27 cellular contexts compared by ENCODE assay signal in the genomic region with DNA sequence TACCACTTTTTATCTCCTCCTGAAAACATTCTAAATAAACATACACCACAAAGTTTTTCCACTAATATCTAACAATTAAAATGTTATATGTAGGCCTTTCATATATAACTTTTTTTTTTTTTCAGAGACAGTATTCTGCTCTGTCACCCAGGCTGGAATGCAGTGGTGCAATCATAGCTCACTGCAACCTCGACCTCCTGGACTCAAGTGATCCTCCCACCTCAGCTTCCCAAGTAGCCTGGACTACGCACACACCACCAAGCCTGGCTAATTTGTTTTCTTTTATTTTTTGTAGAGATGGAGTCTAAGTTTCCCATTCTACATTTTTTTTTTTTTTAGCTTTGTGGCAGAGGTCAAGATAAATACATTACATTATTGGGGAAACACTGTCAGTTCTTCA.
DNase-seq lines count a peak whose midpoint lies in the region; ATAC-seq, FAIRE-seq and TF ChIP-seq lines count a peak whose summit lies in the region.
"Had no signal": no experiment of that assay in that cellular context is flagged by ENCODE, and none has a peak within 500 bp of the region (broad histone marks: within the 10 kb centered on the region; RNA-seq: fewer than 3 reads in every experiment).

No MANE protein-coding gene starts in this region.

- TF ChIP-seq CTCF in A549 (IDR thresholded peaks at IDR 0.05), result no peak

- H3K27ac ChIP-seq in A549, result no peak overlapping the region
- H3K27ac ChIP-seq: 22Rv1, HL-60 had no signal

- no peak overlapping the region for H3K27ac Mint-ChIP-seq in activated CD4-positive, alpha-beta T cell treated with anti-CD3 and anti-CD28 coated beads for 36 hours
- H3K27ac Mint-ChIP-seq: CD4-positive, CD25-positive, alpha-beta regulatory T cell; HFFc6 had no signal

- H3K4me2 ChIP-seq in A549, result peak overlapping the region; percentile 6; the same call in 1 of the 3 replicates
- H3K4me2 ChIP-seq: SK-N-SH had no signal

- no peaks in the 10 kb centered on the region for H3K36me3 Mint-ChIP-seq in activated CD4-positive, alpha-beta T cell treated with anti-CD3 and anti-CD28 coated beads for 36 hours (ENCODE audit: low read depth)
- H3K36me3 Mint-ChIP-seq: CD4-positive, CD25-positive, alpha-beta regulatory T cell had no signal

- H3K9me3 ChIP-seq in A549, result no peaks in the 10 kb centered on the region
- H3K9me3 ChIP-seq: MG63, SK-N-SH had no signal

- peak in 1 of 2 experiments; percentile 48; a peak in 1 of 6 replicates for ATAC-seq in A549
- ATAC-seq in activated CD4-positive, alpha-beta T cell treated with anti-CD3 and anti-CD28 coated beads for 36 hours, result no peak

- CTCF ChIA-PET in A549 (lab: Yijun Ruan, JAX), result interaction anchor here (0.6 kb wide), 1 partner anchor 15 kb away, joined by 4 read pairs; no protein-coding TSS in a partner anchor
- CTCF ChIA-PET in HEK293T (lab: Yijun Ruan, JAX), result no interaction called here
- CTCF ChIA-PET in activated CD4-positive, alpha-beta T cell treated with anti-CD3 and anti-CD28 coated beads for 36 hours (lab: Charles Lee), result interaction anchor here (1.0 kb wide), 1 partner anchor 14 kb away, joined by 3 read pairs; no protein-coding TSS in a partner anchor

- H3K27me3 Mint-ChIP-seq in activated CD4-positive, alpha-beta T cell treated with anti-CD3 and anti-CD28 coated beads for 36 hours, result no peaks in the 10 kb centered on the region
- H3K27me3 Mint-ChIP-seq: CD4-positive, CD25-positive, alpha-beta regulatory T cell had no signal

- POLR2A ChIA-PET in A549 (lab: Yijun Ruan, JAX), result no interaction called here
- POLR2A ChIA-PET in HEK293T (lab: Yijun Ruan, JAX), result no interaction called here
- POLR2A ChIA-PET in activated CD4-positive, alpha-beta T cell treated with anti-CD3 and anti-CD28 coated beads for 36 hours (lab: Charles Lee), result no interaction called here

- no peak for TF ChIP-seq EP300 in A549 (IDR thresholded peaks at IDR 0.05)

- H3K4me3 Mint-ChIP-seq in activated CD4-positive, alpha-beta T cell treated with anti-CD3 and anti-CD28 coated beads for 36 hours, result no peak overlapping the region
- H3K4me3 Mint-ChIP-seq: CD4-positive, CD25-positive, alpha-beta regulatory T cell; HFFc6 had no signal

- peaks cover 18% of the 10 kb centered on the region; the same call in 2 of the 3 replicates for H3K4me1 ChIP-seq in A549

- intact Hi-C loops in activated CD4-positive, alpha-beta T cell treated with anti-CD3 and anti-CD28 coated beads for 36 hours (cut with DNase I, micrococcal nuclease), result no loop called here

- no peak for FAIRE-seq in A549 (lab: Jason Lieb, UNC)
- FAIRE-seq in endometrium (lab: Jason Lieb, UNC), result peak; percentile 45
- FAIRE-seq: GM12891, GM19239, H1 had no signal

- no peak overlapping the region for H3K4me3 ChIP-seq in A549
- H3K4me3 ChIP-seq: MG63 had no signal

- H3K9me3 Mint-ChIP-seq in activated CD4-positive, alpha-beta T cell treated with anti-CD3 and anti-CD28 coated beads for 36 hours (ENCODE audit: low read depth), result no peaks in the 10 kb centered on the region

- peak in 1 of 2 experiments; percentile 18 for DNase-seq in A549 (ENCODE audit: low read depth in 1 of 2, low spot score in 1 of 2)
- peak; percentile 62 for DNase-seq in NCI-H226
- peak; percentile 34 for DNase-seq in iris pigment epithelial cell (ENCODE audit: low read depth)
- DNase-seq in HEK293T (ENCODE audit: extremely low spot score), result no peak
- DNase-seq in activated CD4-positive, alpha-beta T cell treated with anti-CD3 and anti-CD28 coated beads for 36 hours, result no peak
- DNase-seq in NCI-H2227 treated with DMSO at 0.1 percent for 48 hours (lab: John Stamatoyannopoulos, UW), result no peak
- no peak for DNase-seq in stimulated activated CD4-positive, alpha-beta T cell treated with anti-CD3 and anti-CD28 coated beads, Interleukin-2, amount 100 ng/mL, for 48 hours
- DNase-seq: Calu3; CD4-positive, CD25-positive, alpha-beta regulatory T cell; EL; HFFc6; Kasumi-1; MG63; NCI-H1048; NCI-H1436; NCI-H2029; NCI-H510A; NCI-H774; OCI-M1; SHP77 treated with DMSO at 0.1 percent for 48 hours; SK-N-SH had no signal

- WGBS in A549 (ENCODE audit: missing lambda C conversion rate), result 28% methylated on average over 2 of the region's 2 CpGs

- TF ChIP-seq POLR2A in A549 (IDR thresholded peaks at IDR 0.05; ENCODE audit: low read length), result no peak

- H3K4me1 Mint-ChIP-seq in activated CD4-positive, alpha-beta T cell treated with anti-CD3 and anti-CD28 coated beads for 36 hours, result no peaks in the 10 kb centered on the region
- H3K4me1 Mint-ChIP-seq: CD4-positive, CD25-positive, alpha-beta regulatory T cell had no signal

- TF ChIP-seq RAD21 in A549 (conservative IDR thresholded peaks at IDR 0.05 in 1 of 2, IDR thresholded peaks at IDR 0.05 in 1 of 2), result no peak

TF ChIP-seq in A549, 52 proteins besides CTCF, POLR2A, EP300 and RAD21:
- TF ChIP-seq FOSB (CRISPR knock-in tag; IDR thresholded peaks at IDR 0.05), result no peak

TF ChIP-seq in HEK293T, 16 proteins besides CTCF, POLR2A, EP300 and RAD21:
- no peak for TF ChIP-seq FOXM1 (IDR thresholded peaks at IDR 0.05; ENCODE audit: borderline replicate concordance)
- TF ChIP-seq FOXA1 (IDR thresholded peaks at IDR 0.05), result no peak
- no peak for TF ChIP-seq TARDBP (IDR thresholded peaks at IDR 0.05)
- no peak for TF ChIP-seq ARNT (IDR thresholded peaks at IDR 0.05)
- TF ChIP-seq L3MBTL2 (conservative IDR thresholded peaks at IDR 0.05), result no peak
- no peak for TF ChIP-seq ELF4 (IDR thresholded peaks at IDR 0.05)
- TF ChIP-seq, protein P1, sequence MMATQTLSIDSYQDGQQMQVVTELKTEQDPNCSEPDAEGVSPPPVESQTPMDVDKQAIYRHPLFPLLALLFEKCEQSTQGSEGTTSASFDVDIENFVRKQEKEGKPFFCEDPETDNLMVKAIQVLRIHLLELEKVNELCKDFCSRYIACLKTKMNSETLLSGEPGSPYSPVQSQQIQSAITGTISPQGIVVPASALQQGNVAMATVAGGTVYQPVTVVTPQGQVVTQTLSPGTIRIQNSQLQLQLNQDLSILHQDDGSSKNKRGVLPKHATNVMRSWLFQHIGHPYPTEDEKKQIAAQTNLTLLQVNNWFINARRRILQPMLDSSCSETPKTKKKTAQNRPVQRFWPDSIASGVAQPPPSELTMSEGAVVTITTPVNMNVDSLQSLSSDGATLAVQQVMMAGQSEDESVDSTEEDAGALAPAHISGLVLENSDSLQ (IDR thresholded peaks at IDR 0.05), result no peak
- TF ChIP-seq SUZ12 (IDR thresholded peaks at IDR 0.05), result no peak

Comparison
In these comparisons a context has a peak if more than half of its experiments do, and no peak if none do; other contexts are left out.
1. DNase-seq: peak in NCI-H226 (single experiment) and iris pigment epithelial cell (single experiment); none in HEK293T (single experiment), activated CD4-positive, alpha-beta T cell treated with anti-CD3 and anti-CD28 coated beads for 36 hours (single experiment), NCI-H2227 treated with DMSO at 0.1 percent for 48 hours (single experiment) and stimulated activated CD4-positive, alpha-beta T cell treated with anti-CD3 and anti-CD28 coated beads, Interleukin-2, amount 100 ng/mL, for 48 hours (0 of 2).